ENCODE assay signal across 24 cellular contexts in the genomic region with DNA sequence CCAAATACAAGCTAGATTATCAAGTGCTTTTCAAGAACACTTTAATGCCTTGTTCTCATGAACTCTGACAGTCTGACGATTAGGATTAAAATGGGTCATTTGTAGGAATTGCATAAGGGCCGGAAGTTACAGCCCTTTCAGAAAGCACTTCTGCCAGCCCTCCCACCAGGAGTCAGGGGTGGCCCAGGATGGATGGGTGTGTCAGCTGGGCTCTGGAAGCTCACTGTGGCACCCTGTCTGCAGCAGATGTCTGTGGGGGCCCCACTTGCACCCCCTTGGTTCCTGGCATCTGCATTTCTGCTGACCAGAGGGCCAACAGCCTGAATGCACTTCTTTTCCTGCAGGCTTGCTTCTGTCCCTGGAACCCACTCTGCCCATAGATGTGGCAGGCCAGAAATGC.
DNase-seq lines count a peak whose midpoint lies in the region; ATAC-seq and TF ChIP-seq lines count a peak whose summit lies in the region.
"Had no signal": no experiment of that assay in that cellular context is flagged by ENCODE, and none has a peak within 500 bp of the region (broad histone marks: within the 10 kb centered on the region; RNA-seq: fewer than 3 reads in every experiment).

No MANE protein-coding gene starts in this region.

- H3K4me3 Mint-ChIP-seq in dendritic cell treated with granulocyte-macrophage colony-stimulating factor and Interleukin-4, amounts not matched to agents 40 ng/mL and 50 ng/mL, for 4 days = no peak overlapping the region
- H3K4me3 Mint-ChIP-seq: CD4-positive, alpha-beta T cell had no signal

- no peaks in the 10 kb centered on the region for H3K36me3 ChIP-seq in lower lobe of right lung
- H3K36me3 ChIP-seq in thymus (ENCODE audit: control insufficient read depth, insufficient read depth) = no peaks in the 10 kb centered on the region
- H3K36me3 ChIP-seq: BLaER1 treated with 17β-estradiol and CSF1 and Interleukin-3, amounts not matched to agents 10 nM and 100 nM; SJSA1 had no signal

- no peaks in the 10 kb centered on the region for H3K27me3 Mint-ChIP-seq in dendritic cell treated with granulocyte-macrophage colony-stimulating factor and Interleukin-4, amounts not matched to agents 40 ng/mL and 50 ng/mL, for 4 days
- H3K27me3 Mint-ChIP-seq: CD4-positive, alpha-beta T cell had no signal

- H3K9me3 Mint-ChIP-seq in dendritic cell treated with granulocyte-macrophage colony-stimulating factor and Interleukin-4, amounts not matched to agents 40 ng/mL and 50 ng/mL, for 4 days = no peaks in the 10 kb centered on the region
- H3K9me3 Mint-ChIP-seq: CD4-positive, alpha-beta T cell had no signal

- DNase-seq in GF-D8 (lab: John Stamatoyannopoulos, UW) (peak; percentile 10), lower lobe of right lung (peak; percentile 49), cardiac septum (ENCODE audit: low spot score) (no peak), LoVo (ENCODE audit: low spot score) (no peak), DMS153 treated with DMSO at 0.1 percent for 48 hours (lab: John Stamatoyannopoulos, UW; ENCODE audit: unreplicated experiment) (no peak)
- DNase-seq: CD4-positive, alpha-beta T cell; COR-L47; EL; GDM1; IMR-90; NCI-H1048; NCI-H1417 treated with DMSO at 0.1 percent for 48 hours; NCI-H1694 treated with DMSO at 0.1 percent for 48 hours; NCI-H2081 treated with DMSO at 0.1 percent for 48 hours; NCI-H446 treated with DMSO at 0.1 percent for 48 hours; NCI-H526; NCI-H82; PC-3; Right ventricle myocardium superior had no signal

- 94% methylated on average over 2 of the region's 2 CpGs for WGBS in thymus

- H3K27ac Mint-ChIP-seq in dendritic cell treated with granulocyte-macrophage colony-stimulating factor and Interleukin-4, amounts not matched to agents 40 ng/mL and 50 ng/mL, for 4 days = peak overlapping the region; percentile 75

- peaks cover 3% of the 10 kb centered on the region for H3K4me1 ChIP-seq in lower lobe of right lung
- H3K4me1 ChIP-seq in thymus (ENCODE audit: control insufficient read depth, insufficient read depth, low read length) = peaks cover 42% of the 10 kb centered on the region
- H3K4me1 ChIP-seq: SJSA1 had no signal

- TF ChIP-seq CTCF in lower lobe of right lung (IDR thresholded peaks at IDR 0.05) = no peak

- intact Hi-C loops in dendritic cell treated with granulocyte-macrophage colony-stimulating factor and Interleukin-4, amounts not matched to agents 40 ng/mL and 50 ng/mL, for 4 days (cut with micrococcal nuclease) = loop anchor here (5.0 kb wide), 1 partner anchor 33 kb away; no protein-coding TSS in a partner anchor
- intact Hi-C loops in lower lobe of right lung (cut with DNase I) (no loop called here), cardiac septum (cut with DNase I) (no loop called here)

- H3K9me3 ChIP-seq in lower lobe of right lung = no peaks in the 10 kb centered on the region
- H3K9me3 ChIP-seq in thymus (ENCODE audit: control insufficient read depth) = no peaks in the 10 kb centered on the region

- H3K27me3 ChIP-seq in lower lobe of right lung (ENCODE audit: low read depth) (no peaks in the 10 kb centered on the region), thymus (ENCODE audit: control insufficient read depth, insufficient read depth) (no peaks in the 10 kb centered on the region)
- H3K27me3 ChIP-seq: BLaER1 treated with 17β-estradiol and CSF1 and Interleukin-3, amounts not matched to agents 10 nM and 100 nM; SJSA1 had no signal

- H3K27ac ChIP-seq in lower lobe of right lung (no peak overlapping the region), thymus (ENCODE audit: low read depth) (peak overlapping the region; percentile 87)
- H3K27ac ChIP-seq: BLaER1 treated with 17β-estradiol and CSF1 and Interleukin-3, amounts not matched to agents 10 nM and 100 nM; KMS-11; SJSA1 had no signal

- peak; percentile 57 to 61 for ATAC-seq in lower lobe of right lung
- ATAC-seq: PC-3 had no signal

- peaks cover 67% of the 10 kb centered on the region for H3K4me1 Mint-ChIP-seq in dendritic cell treated with granulocyte-macrophage colony-stimulating factor and Interleukin-4, amounts not matched to agents 40 ng/mL and 50 ng/mL, for 4 days (ENCODE audit: low read depth)

- H3K36me3 Mint-ChIP-seq in dendritic cell treated with granulocyte-macrophage colony-stimulating factor and Interleukin-4, amounts not matched to agents 40 ng/mL and 50 ng/mL, for 4 days (ENCODE audit: low read depth) = no peaks in the 10 kb centered on the region

- H3K4me3 ChIP-seq in lower lobe of right lung (no peak overlapping the region), thymus (ENCODE audit: low read length) (no peak overlapping the region)
- H3K4me3 ChIP-seq: BLaER1 treated with 17β-estradiol and CSF1 and Interleukin-3, amounts not matched to agents 10 nM and 100 nM; SJSA1 had no signal

Comparison
In these comparisons a context has a peak if more than half of its experiments do, and no peak if none do; other contexts are left out.
1. DNase-seq: peak in GF-D8 (single experiment) and lower lobe of right lung (single experiment); none in cardiac septum (single experiment), LoVo (single experiment) and DMS153 treated with DMSO at 0.1 percent for 48 hours (single experiment).